1 cellular context compared by ENCODE assay signal in genomic region chr12:49365542-49365941, GRCh38.
TF ChIP-seq lines count a peak whose summit lies in the region.

No MANE protein-coding gene starts in this region.

TF ChIP-seq in K562, 482 proteins besides CTCF, POLR2A, EP300 and RAD21 (continued from another document and continues in another):
- TF ChIP-seq MGA (IDR thresholded peaks at IDR 0.05) (no peak), MEF2A (IDR thresholded peaks at IDR 0.05; ENCODE audit: control insufficient read depth, low read depth, low read length) (no peak), HDAC6 (IDR thresholded peaks at IDR 0.05; ENCODE audit: low read depth, low read length) (no peak), POLR2H (tag; IDR thresholded peaks at IDR 0.05; ENCODE audit: low read depth) (no peak), DIDO1 (tag; IDR thresholded peaks at IDR 0.05; ENCODE audit: low read depth) (no peak), CREB5 (CRISPR knock-in tag; IDR thresholded peaks at IDR 0.05) (no peak), ZNF324 (CRISPR knock-in tag; IDR thresholded peaks at IDR 0.05) (no peak), ARID3B (CRISPR knock-in tag; IDR thresholded peaks at IDR 0.05; ENCODE audit: borderline replicate concordance) (no peak), RFX1 (IDR thresholded peaks at IDR 0.05) (no peak), TAF15 (IDR thresholded peaks at IDR 0.05; ENCODE audit: low read depth, low read length) (no peak), FOSL1 (tag; conservative IDR thresholded peaks at IDR 0.05) (peak; percentile 74), CBFA2T2 (conservative IDR thresholded peaks at IDR 0.05) (peak; percentile 34), CREB3 (tag; conservative IDR thresholded peaks at IDR 0.05; ENCODE audit: low read depth) (no peak), ELF4 (CRISPR knock-in tag; IDR thresholded peaks at IDR 0.05) (no peak), TSHZ1 (CRISPR knock-in tag; IDR thresholded peaks at IDR 0.05) (no peak), NFE2 (IDR thresholded peaks at IDR 0.05; ENCODE audit: low read depth) (peak; percentile 73), RCOR1 (IDR thresholded peaks at IDR 0.05; ENCODE audit: borderline replicate concordance in 1 of 2, low read depth in 2 of 2, low read length in 2 of 2) (peak; percentile 40 to 94; a peak in 3 of 4 replicates), FOS (IDR thresholded peaks at IDR 0.05; ENCODE audit: extremely low read depth, insufficient read length) (no peak), STAT5A (IDR thresholded peaks at IDR 0.05; ENCODE audit: borderline replicate concordance, low read length) (no peak), ZNF57 (CRISPR knock-in tag; IDR thresholded peaks at IDR 0.05) (no peak), PURB (CRISPR knock-in tag; IDR thresholded peaks at IDR 0.05; ENCODE audit: low read depth) (no peak), GTF2E2 (tag; IDR thresholded peaks at IDR 0.05) (no peak), CBX8 (IDR thresholded peaks at IDR 0.05; ENCODE audit: borderline replicate concordance, extremely low read depth, low read depth, low read length, poor library complexity, severe bottlenecking) (no peak), GABPB2 (CRISPR knock-in tag; conservative IDR thresholded peaks at IDR 0.05) (no peak), ATF2 (CRISPR knock-in tag; IDR thresholded peaks at IDR 0.05) (no peak), KDM4B (IDR thresholded peaks at IDR 0.05; ENCODE audit: borderline replicate concordance in 2 of 2, low read depth in 1 of 2) (no peak), FIP1L1 (IDR thresholded peaks at IDR 0.05; ENCODE audit: low read depth, low read length, poor library complexity, severe bottlenecking) (no peak), PHTF2 (CRISPR knock-in tag; IDR thresholded peaks at IDR 0.05) (no peak), GTF2F1 (IDR thresholded peaks at IDR 0.05; ENCODE audit: low read depth, low read length) (no peak), TFAM (CRISPR knock-in tag; conservative IDR thresholded peaks at IDR 0.05) (no peak), BRD9 (IDR thresholded peaks at IDR 0.05; ENCODE audit: low read depth, partially characterized antibody) (no peak), HNRNPK (IDR thresholded peaks at IDR 0.05; ENCODE audit: low read depth, low read length, poor library complexity, severe bottlenecking) (no peak), SUPT5H (IDR thresholded peaks at IDR 0.05) (no peak), CBFA2T3 (IDR thresholded peaks at IDR 0.05) (peak; percentile 67), ZNF12 (CRISPR knock-in tag; IDR thresholded peaks at IDR 0.05) (no peak), RB1 (IDR thresholded peaks at IDR 0.05; ENCODE audit: low read depth) (0 out of 2 replicates have a peak, but pooled peaks have one; percentile 10), RUNX1 (IDR thresholded peaks at IDR 0.05; ENCODE audit: low read depth) (no peak), ZNF431 (CRISPR knock-in tag; IDR thresholded peaks at IDR 0.05) (no peak), ATF7 (IDR thresholded peaks at IDR 0.05) (peak; percentile 56), ZNF140 (CRISPR knock-in tag; IDR thresholded peaks at IDR 0.05) (no peak), ZNF408 (CRISPR knock-in tag; IDR thresholded peaks at IDR 0.05; ENCODE audit: low read depth) (no peak), ELK1 (CRISPR knock-in tag; IDR thresholded peaks at IDR 0.05) (no peak), EP400 (IDR thresholded peaks at IDR 0.05) (no peak), PHF21A (IDR thresholded peaks at IDR 0.05; ENCODE audit: borderline replicate concordance, low read depth) (no peak), ZNF239 (CRISPR knock-in tag; IDR thresholded peaks at IDR 0.05) (no peak)
